17 cellular contexts compared by ENCODE assay signal in the genomic region with DNA sequence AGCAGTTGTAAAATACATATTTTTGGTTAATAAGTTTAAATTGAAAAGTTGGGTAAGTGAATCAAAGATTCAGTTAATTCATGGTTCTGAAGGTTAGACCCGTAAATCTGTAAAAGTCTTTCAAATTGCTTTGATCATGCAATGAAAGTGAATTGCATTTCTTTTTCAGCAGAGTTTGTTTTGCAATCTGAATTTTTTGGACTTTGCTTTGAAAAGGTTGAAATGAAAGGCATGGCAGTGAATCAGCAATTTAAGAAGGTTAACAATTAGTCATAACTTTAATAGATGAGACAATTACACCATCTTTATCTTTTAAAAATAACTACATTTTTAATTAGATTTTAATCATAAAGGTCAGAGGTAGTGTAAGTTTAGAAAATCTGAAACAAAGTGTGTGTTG.
DNase-seq lines count a peak whose midpoint lies in the region; ATAC-seq and TF ChIP-seq lines count a peak whose summit lies in the region.
"Had no signal": no experiment of that assay in that cellular context is flagged by ENCODE, and none has a peak within 500 bp of the region (broad histone marks: within the 10 kb centered on the region; RNA-seq: fewer than 3 reads in every experiment).

No MANE protein-coding gene starts in this region.

- POLR2A ChIA-PET in PC-3 (lab: Charles Lee; ENCODE audit: unreplicated experiment): no interaction called here
- POLR2A ChIA-PET in CD4-positive, alpha-beta T cell (lab: Charles Lee): no interaction called here

- H3K27me3 ChIP-seq in PC-3 (ENCODE audit: low read length): no peaks in the 10 kb centered on the region
- no peaks in the 10 kb centered on the region for H3K27me3 ChIP-seq in CD4-positive, alpha-beta T cell (ENCODE audit: control insufficient read depth, insufficient read depth, low read length)
- H3K27me3 ChIP-seq in ascending aorta: no peaks in the 10 kb centered on the region
- H3K27me3 ChIP-seq: BLaER1 had no signal

- no peaks in the 10 kb centered on the region for H3K9me2 ChIP-seq in PC-3 (replicated peaks; ENCODE audit: low read length)

- H3K27me3 Mint-ChIP-seq in CD4-positive, alpha-beta T cell: peaks cover 7% of the 10 kb centered on the region

- BruUV-seq in PC-3 (replicated peaks; lab: Mats Ljungman, UMichigan): no TSS peak

- no peak overlapping the region for H3K27ac Mint-ChIP-seq in CD4-positive, alpha-beta T cell
- H3K27ac Mint-ChIP-seq: H9 had no signal

- no peaks in the 10 kb centered on the region for H3K9me3 ChIP-seq in PC-3 (ENCODE audit: low read length)
- no peaks in the 10 kb centered on the region for H3K9me3 ChIP-seq in CD4-positive, alpha-beta T cell (ENCODE audit: control insufficient read depth, low read length)
- H3K9me3 ChIP-seq in ascending aorta: no peaks in the 10 kb centered on the region
- H3K9me3 ChIP-seq: BLaER1 had no signal

- no peak overlapping the region for H3K27ac ChIP-seq in PC-3 (ENCODE audit: low read length)
- H3K27ac ChIP-seq in CD4-positive, alpha-beta T cell (ENCODE audit: low read depth, low read length): no peak overlapping the region
- no peak overlapping the region for H3K27ac ChIP-seq in ascending aorta
- H3K27ac ChIP-seq: BLaER1 had no signal

- no peaks in the 10 kb centered on the region for H3K79me2 ChIP-seq in PC-3 (ENCODE audit: low read length)

- no peak overlapping the region for H3K9ac ChIP-seq in PC-3 (ENCODE audit: low read length)
- H3K9ac ChIP-seq: BLaER1 had no signal

- no peak for TF ChIP-seq CTCF in PC-3 (conservative IDR thresholded peaks at IDR 0.05; ENCODE audit: low read depth, low read length)
- TF ChIP-seq CTCF in epithelial cell of esophagus (IDR thresholded peaks at IDR 0.05; ENCODE audit: insufficient read depth, low read depth, low read length, missing control alignments): no peak
- no peak for TF ChIP-seq CTCF in CD4-positive, alpha-beta T cell (IDR thresholded peaks at IDR 0.05)
- no peak for TF ChIP-seq CTCF in ascending aorta (IDR thresholded peaks at IDR 0.05)

- H3K4me1 Mint-ChIP-seq in CD4-positive, alpha-beta T cell (ENCODE audit: low read depth): no peaks in the 10 kb centered on the region

- H3K9me3 Mint-ChIP-seq in CD4-positive, alpha-beta T cell: peaks cover 4% of the 10 kb centered on the region
- H3K9me3 Mint-ChIP-seq: H9 had no signal

- H3K36me3 Mint-ChIP-seq in CD4-positive, alpha-beta T cell (ENCODE audit: low read depth): no peaks in the 10 kb centered on the region

- H3K4me3 ChIP-seq in PC-3 (ENCODE audit: low read length) (no peak overlapping the region), epithelial cell of esophagus (ENCODE audit: low read length) (no peak overlapping the region), ascending aorta (no peak overlapping the region)
- H3K4me3 ChIP-seq: BLaER1, K562 had no signal

- peak; percentile 42 for DNase-seq in EH (ENCODE audit: low read depth)
- DNase-seq in PC-3: peak; percentile 38
- peak; percentile 60 for DNase-seq in epithelial cell of esophagus (ENCODE audit: low read depth)
- DNase-seq in left lobe of liver (ENCODE audit: low spot score): no peak
- DNase-seq in T-helper 2 cell: no peak
- DNase-seq in CD4-positive, alpha-beta T cell: no peak
- no peak for DNase-seq in NCI-H2196 (lab: John Stamatoyannopoulos, UW; ENCODE audit: unreplicated experiment)
- no peak for DNase-seq in ascending aorta (ENCODE audit: low spot score in 2 of 2)
- DNase-seq: H9, NCI-H1092, NCI-H1694, NCI-H2107, NCI-H446 treated with DMSO at 0.1 percent for 48 hours, NCI-H748 treated with DMSO at 0.1 percent for 48 hours, SHP77 treated with DMSO at 0.1 percent for 48 hours had no signal

- no peaks in the 10 kb centered on the region for H4K20me1 ChIP-seq in PC-3 (ENCODE audit: low read length)
- H4K20me1 ChIP-seq: BLaER1 had no signal

- no peak overlapping the region for H3K4me3 Mint-ChIP-seq in CD4-positive, alpha-beta T cell
- H3K4me3 Mint-ChIP-seq: H9 had no signal

- peak overlapping the region; percentile 3; the same call in 1 of the 2 replicates for H3K4me2 ChIP-seq in PC-3 (ENCODE audit: low read length)
- H3K4me2 ChIP-seq: BLaER1 had no signal

- no peak for ATAC-seq in PC-3
- ATAC-seq in left lobe of liver: peak; percentile 52
- ATAC-seq in CD4-positive, alpha-beta T cell (ENCODE audit: poor library complexity): no peak
- ATAC-seq: K562 had no signal

- CTCF ChIA-PET in PC-3 (lab: Charles Lee): no interaction called here
- CTCF ChIA-PET in CD4-positive, alpha-beta T cell (lab: Charles Lee): no interaction called here

- H3K4me1 ChIP-seq in PC-3 (ENCODE audit: insufficient read depth, low read length): peaks cover 41% of the 10 kb centered on the region
- H3K4me1 ChIP-seq in ascending aorta: peaks cover 0 to 8% of the 10 kb centered on the region in 2 donors

- no peak overlapping the region for H2AFZ ChIP-seq in PC-3 (ENCODE audit: low read length)

- intact Hi-C loops in PC-3 (cut with micrococcal nuclease): loop anchor here (5.0 kb wide), 4 partner anchors 107 to 643 kb away; no protein-coding TSS in a partner anchor
- intact Hi-C loops in CD4-positive, alpha-beta T cell (cut with DNase I, micrococcal nuclease): no loop called here
- intact Hi-C loops in ascending aorta (cut with DNase I): no loop called here

- H3K36me3 ChIP-seq in PC-3 (ENCODE audit: low read depth, low read length): no peaks in the 10 kb centered on the region
- no peaks in the 10 kb centered on the region for H3K36me3 ChIP-seq in ascending aorta
- H3K36me3 ChIP-seq: BLaER1 had no signal

- H3F3A ChIP-seq in PC-3 (ENCODE audit: low read length, unreplicated experiment): peaks cover 4% of the 10 kb centered on the region

Comparison
In these comparisons a context has a peak if more than half of its experiments do, and no peak if none do; other contexts are left out.
1. DNase-seq: peak in EH (single experiment), PC-3 (single experiment) and epithelial cell of esophagus (single experiment); none in left lobe of liver (single experiment), T-helper 2 cell (0 of 5), CD4-positive, alpha-beta T cell (0 of 10), NCI-H2196 (single experiment) and ascending aorta (0 of 2).